Comparison of ENCODE assay signal across 1 cellular context in the genomic region with DNA sequence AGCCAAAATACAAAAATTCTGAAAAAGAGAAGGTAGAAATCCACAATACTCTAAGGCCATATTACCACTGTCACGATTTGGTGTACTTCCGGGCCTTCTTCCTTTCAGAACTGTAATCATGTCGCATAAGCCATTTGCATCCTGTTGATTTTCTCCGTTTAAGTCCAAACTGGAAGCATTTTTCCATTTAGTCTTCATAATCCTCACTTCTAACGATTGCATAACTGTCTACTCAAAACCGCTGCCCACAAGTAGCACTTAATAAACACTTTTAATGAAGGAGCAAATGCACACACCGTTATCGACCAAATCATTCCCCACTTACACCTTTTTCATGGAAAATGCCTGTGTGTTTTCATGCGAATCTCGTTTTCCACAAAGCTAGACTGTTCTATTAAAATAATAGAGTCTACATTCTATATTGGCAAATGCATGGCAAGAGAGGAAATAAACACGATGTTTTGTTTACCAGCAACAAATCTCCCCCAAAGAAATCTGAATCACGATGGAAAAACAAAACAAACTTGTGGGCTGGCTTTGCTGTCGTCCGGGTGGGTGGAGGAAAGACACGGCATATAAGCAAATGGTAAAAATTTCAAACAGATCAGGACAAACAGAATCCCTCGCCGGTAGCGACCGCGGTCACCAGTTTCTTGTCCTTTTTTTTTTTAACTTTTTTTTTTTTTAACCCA.
TF ChIP-seq lines count a peak whose summit lies in the region.

No MANE protein-coding gene starts in this region.

TF ChIP-seq in HepG2, 621 proteins besides CTCF, POLR2A, EP300 and RAD21 (continued from another document):
- 0 out of 2 replicates have a peak, but pooled peaks have one; percentile 32 for TF ChIP-seq ZNF343 (CRISPR knock-in tag; IDR thresholded peaks at IDR 0.05)
- no peak for TF ChIP-seq ZMYM3 (CRISPR knock-in tag; IDR thresholded peaks at IDR 0.05)
- no peak for TF ChIP-seq ZSCAN29 (CRISPR knock-in tag; conservative IDR thresholded peaks at IDR 0.05)
- TF ChIP-seq ZNF644 (CRISPR knock-in tag; IDR thresholded peaks at IDR 0.05; ENCODE audit: low read depth) = 0 out of 2 replicates have a peak, but pooled peaks have one; percentile 16
- 0 out of 2 replicates have a peak, but pooled peaks have one; percentile 42 for TF ChIP-seq ZBTB43 (CRISPR knock-in tag; conservative IDR thresholded peaks at IDR 0.05)
- no peak for TF ChIP-seq SMAD1 (CRISPR knock-in tag; IDR thresholded peaks at IDR 0.05; ENCODE audit: borderline replicate concordance, low read depth)
- TF ChIP-seq ZNF549 (CRISPR knock-in tag; IDR thresholded peaks at IDR 0.05) = no peak
- TF ChIP-seq GABPA (IDR thresholded peaks at IDR 0.05; ENCODE audit: low read depth, low read length) = no peak
- TF ChIP-seq GABPA (CRISPR knock-in tag; IDR thresholded peaks at IDR 0.05; ENCODE audit: low read depth) = peak; percentile 21; the same call in 1 of the 2 replicates
- TF ChIP-seq ZNF335 (CRISPR knock-in tag; IDR thresholded peaks at IDR 0.05) = no peak
- peak; percentile 13; the same call in 1 of the 2 replicates for TF ChIP-seq SMAD3 (CRISPR knock-in tag; IDR thresholded peaks at IDR 0.05)
- peak; percentile 22; the same call in 1 of the 2 replicates for TF ChIP-seq CEBPG (CRISPR knock-in tag; IDR thresholded peaks at IDR 0.05)
- TF ChIP-seq, protein P1, sequence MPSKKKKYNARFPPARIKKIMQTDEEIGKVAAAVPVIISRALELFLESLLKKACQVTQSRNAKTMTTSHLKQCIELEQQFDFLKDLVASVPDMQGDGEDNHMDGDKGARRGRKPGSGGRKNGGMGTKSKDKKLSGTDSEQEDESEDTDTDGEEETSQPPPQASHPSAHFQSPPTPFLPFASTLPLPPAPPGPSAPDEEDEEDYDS (CRISPR knock-in tag; IDR thresholded peaks at IDR 0.05) = peak; percentile 64; the same call in 1 of the 2 replicates
- 0 out of 2 replicates have a peak, but pooled peaks have one; percentile 29 for TF ChIP-seq DR1 (CRISPR knock-in tag; IDR thresholded peaks at IDR 0.05)
- TF ChIP-seq SRSF1 (optimal IDR thresholded peaks at IDR 0.05; ENCODE audit: low read depth, low read length) = no peak
- TF ChIP-seq MBNL3 (CRISPR knock-in tag; conservative IDR thresholded peaks at IDR 0.05) = no peak
